Comparison of ENCODE assay signal across 1 cellular context in the genomic region with DNA sequence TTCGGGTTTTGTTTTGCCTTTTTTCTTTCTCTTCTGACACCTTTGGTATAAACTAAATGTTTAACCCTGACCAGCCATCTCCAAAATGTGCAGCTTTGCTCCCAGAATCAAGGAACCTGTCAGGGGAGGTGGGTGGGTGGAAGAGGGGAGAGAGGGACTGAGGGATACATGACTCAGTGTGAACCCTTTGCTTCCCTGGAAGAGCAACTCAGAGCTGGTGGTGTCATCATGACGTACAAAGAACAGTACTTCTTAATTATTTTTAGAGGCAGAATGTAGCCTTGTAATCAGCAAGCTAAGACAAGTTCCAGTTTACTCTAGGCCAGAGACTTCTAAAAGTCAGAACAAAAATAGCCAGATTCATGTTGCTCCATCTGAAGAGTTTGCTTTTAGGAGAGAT.
TF ChIP-seq lines count a peak whose summit lies in the region.

No MANE protein-coding gene starts in this region.

TF ChIP-seq in SK-N-SH, 30 proteins besides CTCF, POLR2A, EP300 and RAD21 (continued from another document):
- no peak for TF ChIP-seq SMC3 (IDR thresholded peaks at IDR 0.05; ENCODE audit: low read depth, low read length)
- no peak for TF ChIP-seq CHD2 (IDR thresholded peaks at IDR 0.05; ENCODE audit: low read length, partially characterized antibody)
- TF ChIP-seq RXRA (IDR thresholded peaks at IDR 0.05; ENCODE audit: borderline replicate concordance, low read depth), result no peak
- TF ChIP-seq FOXJ3 (CRISPR knock-in tag; IDR thresholded peaks at IDR 0.05), result no peak
- no peak for TF ChIP-seq ELF1 (IDR thresholded peaks at IDR 0.05)
- no peak for TF ChIP-seq RFX5 (IDR thresholded peaks at IDR 0.05; ENCODE audit: low read length)
- TF ChIP-seq FOSL2 (IDR thresholded peaks at IDR 0.05; ENCODE audit: borderline replicate concordance, low read depth), result no peak
- no peak for TF ChIP-seq POLR2AphosphoS5 (IDR thresholded peaks at IDR 0.05; ENCODE audit: low read depth, low read length)
- no peak for TF ChIP-seq EZH2phosphoT487 (IDR thresholded peaks at IDR 0.05; ENCODE audit: borderline replicate concordance, low read depth)
